7 cellular contexts compared by ENCODE assay signal in the genomic region with DNA sequence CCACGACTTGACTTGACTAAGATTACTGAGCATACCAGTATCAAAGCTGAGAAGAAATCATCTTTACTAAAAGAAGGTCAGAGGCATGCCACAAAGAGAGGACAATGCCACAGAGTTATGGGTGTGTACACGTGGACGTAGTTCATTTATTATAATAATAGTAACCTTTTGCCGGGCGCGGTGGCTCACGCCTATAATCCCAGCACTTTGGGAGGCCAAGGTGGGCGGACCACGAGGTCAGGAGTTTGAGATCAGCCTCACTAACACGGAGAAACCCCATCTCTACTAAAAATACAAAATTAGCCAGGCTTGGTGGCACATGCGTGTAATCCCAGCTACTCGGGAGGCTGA. TPM values are rescaled to one million over a fixed set of nuclear protein-coding genes. Genes with fewer than 3 reads are reported as not detected.
DNase-seq lines count a peak whose midpoint lies in the region; ATAC-seq and TF ChIP-seq lines count a peak whose summit lies in the region.
"Not testable (repeated sequence)": the region's sequence is repeated elsewhere in the genome, so short reads cannot be mapped to it uniquely, and the experiment has no call there.

No MANE protein-coding gene starts in this region.

- not testable (repeated sequence) for H3K27me3 ChIP-seq in PC-9 (ENCODE audit: insufficient read depth, low read depth); colonic mucosa; heart left ventricle; stomach

- TF ChIP-seq CTCF in PC-9 (conservative IDR thresholded peaks at IDR 0.05); colonic mucosa (IDR thresholded peaks at IDR 0.05); heart left ventricle (IDR thresholded peaks at IDR 0.05); mesothelial cell of epicardium (IDR thresholded peaks at IDR 0.05; ENCODE audit: unreplicated experiment); progenitor cell of endocrine pancreas (IDR thresholded peaks at IDR 0.05; ENCODE audit: unreplicated experiment); stomach (IDR thresholded peaks at IDR 0.05): not testable (repeated sequence)

- not testable (repeated sequence) for TF ChIP-seq EP300 in stomach (IDR thresholded peaks at IDR 0.05)

- H3K27ac ChIP-seq in PC-9, result peak overlapping the region; percentile 97
- peak overlapping the region; percentile 75 for H3K27ac ChIP-seq in colonic mucosa
- peak overlapping the region; percentile 73 to 92 (median 80) for H3K27ac ChIP-seq in heart left ventricle
- H3K27ac ChIP-seq in stomach, result peak overlapping the region in 4 of 5 donors; percentile 72 to 84 (median 78)

- H3K27me3 Mint-ChIP-seq in activated T-helper 1 cell treated with anti-CD3 and anti-CD28 coated beads, Interleukin-12 subunit alpha, Interleukin-12 subunit beta, Interleukin-2, Interleukin-4 antibody, amounts not matched to agents 30 ng/mL and 10 ng/mL and 1 ng/mL, durations not matched to agents 14 hours and 24 hours and 36 hours (ENCODE audit: insufficient read depth); mesothelial cell of epicardium (ENCODE audit: low read depth); progenitor cell of endocrine pancreas: not testable (repeated sequence)

- CTCF ChIA-PET in PC-9 (lab: Charles Lee), result not testable (repeated sequence)

- ATAC-seq in heart left ventricle, result peak in 3 of 4 donors; percentile 6 to 23 (median 13)

- not testable (repeated sequence) for H4K20me1 ChIP-seq in PC-9 (ENCODE audit: insufficient read depth)

- H3K4me1 Mint-ChIP-seq in activated T-helper 1 cell treated with anti-CD3 and anti-CD28 coated beads, Interleukin-12 subunit alpha, Interleukin-12 subunit beta, Interleukin-2, Interleukin-4 antibody, amounts not matched to agents 30 ng/mL and 10 ng/mL and 1 ng/mL, durations not matched to agents 14 hours and 24 hours and 36 hours (ENCODE audit: low read depth), result peaks cover 47% of the 10 kb centered on the region
- H3K4me1 Mint-ChIP-seq in mesothelial cell of epicardium (peaks cover 69% of the 10 kb centered on the region), progenitor cell of endocrine pancreas (ENCODE audit: low read depth) (peaks cover 42% of the 10 kb centered on the region)

- WGBS in heart left ventricle, 4 donors, result 56 to 63% (median 59%) methylated on average over 12 of the region's 12 CpGs
- WGBS in stomach, 5 donors, result 48 to 65% (median 54%) methylated on average over 12 of the region's 12 CpGs

- peak overlapping the region; percentile 49 for H3K4me3 Mint-ChIP-seq in activated T-helper 1 cell treated with anti-CD3 and anti-CD28 coated beads, Interleukin-12 subunit alpha, Interleukin-12 subunit beta, Interleukin-2, Interleukin-4 antibody, amounts not matched to agents 30 ng/mL and 10 ng/mL and 1 ng/mL, durations not matched to agents 14 hours and 24 hours and 36 hours
- peak overlapping the region; percentile 2 for H3K4me3 Mint-ChIP-seq in mesothelial cell of epicardium
- not testable (repeated sequence) for H3K4me3 Mint-ChIP-seq in progenitor cell of endocrine pancreas (ENCODE audit: low read depth)

- H3K36me3 Mint-ChIP-seq in activated T-helper 1 cell treated with anti-CD3 and anti-CD28 coated beads, Interleukin-12 subunit alpha, Interleukin-12 subunit beta, Interleukin-2, Interleukin-4 antibody, amounts not matched to agents 30 ng/mL and 10 ng/mL and 1 ng/mL, durations not matched to agents 14 hours and 24 hours and 36 hours (ENCODE audit: low read depth), result peaks cover 41% of the 10 kb centered on the region
- H3K36me3 Mint-ChIP-seq in mesothelial cell of epicardium (peaks cover 49% of the 10 kb centered on the region), progenitor cell of endocrine pancreas (ENCODE audit: insufficient read depth) (peaks cover 26% of the 10 kb centered on the region)

- POLR2A ChIA-PET in PC-9 (lab: Charles Lee; ENCODE audit: unreplicated experiment), result interaction anchor here (0.6 to 1.4 kb wide), 4 partner anchors 9 to 28 kb away, joined by 3 to 10 read pairs (median 4); no protein-coding TSS in a partner anchor

- peak overlapping the region; percentile 93 for H3K27ac Mint-ChIP-seq in activated T-helper 1 cell treated with anti-CD3 and anti-CD28 coated beads, Interleukin-12 subunit alpha, Interleukin-12 subunit beta, Interleukin-2, Interleukin-4 antibody, amounts not matched to agents 30 ng/mL and 10 ng/mL and 1 ng/mL, durations not matched to agents 14 hours and 24 hours and 36 hours
- H3K27ac Mint-ChIP-seq in mesothelial cell of epicardium (peak overlapping the region; percentile 98), progenitor cell of endocrine pancreas (peak overlapping the region; percentile 37)

- H3K9me2 ChIP-seq in PC-9 (ENCODE audit: insufficient read depth), result not testable (repeated sequence)

- H3K4me1 ChIP-seq in PC-9 (replicated peaks; ENCODE audit: insufficient read depth), result peaks cover 49% of the 10 kb centered on the region
- H3K4me1 ChIP-seq in colonic mucosa, result peaks cover 21% of the 10 kb centered on the region
- H3K4me1 ChIP-seq in heart left ventricle, result peaks cover 4 to 82% (median 69%) of the 10 kb centered on the region in 12 donors
- peaks cover 51 to 84% (median 65%) of the 10 kb centered on the region in 4 donors for H3K4me1 ChIP-seq in stomach

- H3K36me3 ChIP-seq in PC-9 (ENCODE audit: low read depth); colonic mucosa: not testable (repeated sequence)
- H3K36me3 ChIP-seq in heart left ventricle, result peaks cover 0 to 83% (median 30%) of the 10 kb centered on the region in 9 donors
- peaks cover 8 to 63% (median 30%) of the 10 kb centered on the region in 4 donors for H3K36me3 ChIP-seq in stomach

- not testable (repeated sequence) for H3K4me3 ChIP-seq in PC-9, colonic mucosa, stomach
- H3K4me3 ChIP-seq in heart left ventricle, result peak overlapping the region in 1 of 12 donors; percentile 7

- not testable (repeated sequence) for H3K9me3 Mint-ChIP-seq in activated T-helper 1 cell treated with anti-CD3 and anti-CD28 coated beads, Interleukin-12 subunit alpha, Interleukin-12 subunit beta, Interleukin-2, Interleukin-4 antibody, amounts not matched to agents 30 ng/mL and 10 ng/mL and 1 ng/mL, durations not matched to agents 14 hours and 24 hours and 36 hours; mesothelial cell of epicardium; progenitor cell of endocrine pancreas (ENCODE audit: low read depth)

- H3K9ac ChIP-seq in colonic mucosa (ENCODE audit: low read depth in 2 of 2, low read length in 2 of 2), result peak overlapping the region in 1 of 2 donors; percentile 78

- peaks cover 27% of the 10 kb centered on the region; the same call in 1 of the 2 replicates for H3F3A ChIP-seq in PC-9 (ENCODE audit: insufficient read depth, low read depth)

- TSS peak; percentile 13 for BruUV-seq in PC-9 (replicated peaks; lab: Mats Ljungman, UMichigan)

- H3K79me2 ChIP-seq in PC-9 (ENCODE audit: low read depth), result peaks cover 54% of the 10 kb centered on the region

- not testable (repeated sequence) for DNase-seq in PC-9; activated T-helper 1 cell treated with anti-CD3 and anti-CD28 coated beads, Interleukin-12 subunit alpha, Interleukin-12 subunit beta, Interleukin-2, Interleukin-4 antibody, amounts not matched to agents 30 ng/mL and 10 ng/mL and 1 ng/mL, durations not matched to agents 14 hours and 24 hours and 36 hours (ENCODE audit: low spot score); colonic mucosa; heart left ventricle; mesothelial cell of epicardium (ENCODE audit: low spot score in 2 of 2, unreplicated experiment in 2 of 2); progenitor cell of endocrine pancreas (ENCODE audit: low spot score, unreplicated experiment); stomach

- peak overlapping the region; percentile 31; the same call in 1 of the 2 replicates for H3K4me2 ChIP-seq in PC-9

- intact Hi-C loops in PC-9 (cut with micrococcal nuclease; ENCODE audit: unreplicated experiment) (loop anchor here (5.0 kb wide), 2 partner anchors 544 to 1094 kb away; no protein-coding TSS in a partner anchor), heart left ventricle (cut with DNase I) (loop anchor here in 1 of 10 donors (2.0 kb wide), 1 partner anchor 21 kb away; no protein-coding TSS in a partner anchor)
- intact Hi-C loops in activated T-helper 1 cell treated with anti-CD3 and anti-CD28 coated beads, Interleukin-12 subunit alpha, Interleukin-12 subunit beta, Interleukin-2, Interleukin-4 antibody, amounts not matched to agents 30 ng/mL and 10 ng/mL and 1 ng/mL, durations not matched to agents 14 hours and 24 hours and 36 hours (cut with micrococcal nuclease), result loop anchor here (1.0 kb wide), 1 partner anchor 9 kb away; no protein-coding TSS in a partner anchor
- intact Hi-C loops in colonic mucosa (cut with DNase I); stomach (cut with DNase I; ENCODE audit: low total_unique reads): not testable (repeated sequence)

- not testable (repeated sequence) for H2AFZ ChIP-seq in PC-9

- H3K9me3 ChIP-seq in PC-9 (ENCODE audit: insufficient read depth, low read depth); colonic mucosa; heart left ventricle; stomach: not testable (repeated sequence)

- TF ChIP-seq POLR2A in heart left ventricle (IDR thresholded peaks at IDR 0.05); stomach (IDR thresholded peaks at IDR 0.05): not testable (repeated sequence)

RNA-seq across cellular contexts. Expression of gene ANXA2, which starts 26.1 kb away (rescaled TPM):
- 1,720 and 1,743 TPM in 2 replicates for total RNA-seq in PC-9 (2021)
- total RNA-seq in activated T-helper 1 cell treated with anti-CD3 and anti-CD28 coated beads, Interleukin-12 subunit alpha, Interleukin-12 subunit beta, Interleukin-2, Interleukin-4 antibody, amounts not matched to agents 30 ng/mL and 10 ng/mL and 1 ng/mL, durations not matched to agents 14 hours and 24 hours and 36 hours, result 243 and 247 TPM in 2 replicates
- 100 to 1,000 TPM; 813 to 816 TPM for total RNA-seq in colonic mucosa
- 100 to 1,000 TPM; 106 to 523 (median 207) TPM for total RNA-seq in heart left ventricle
- polyA plus RNA-seq in heart left ventricle, result 100 to 1,000 TPM; 135 to 547 TPM
- total RNA-seq in mesothelial cell of epicardium, result 1,031 to 1,044 TPM (median 1,040 TPM) in 3 replicates
- total RNA-seq in progenitor cell of endocrine pancreas, result 311 and 366 TPM in 2 replicates
- 1,000 to 10,000 TPM in 1 of 5 donors, 100 to 1,000 TPM in 4; 292 to 1,332 (median 460) TPM for total RNA-seq in stomach
- 100 to 1,000 TPM; 600 to 928 (median 774) TPM for polyA plus RNA-seq in stomach

Comparison
In these comparisons a context has a peak if more than half of its experiments do, and no peak if none do; other contexts are left out.
1. H3K27ac Mint-ChIP-seq: peak in every context shown above with its lines; median percentile 98 in mesothelial cell of epicardium; 93 in activated T-helper 1 cell treated with anti-CD3 and anti-CD28 coated beads, Interleukin-12 subunit alpha, Interleukin-12 subunit beta, Interleukin-2, Interleukin-4 antibody, amounts not matched to agents 30 ng/mL and 10 ng/mL and 1 ng/mL, durations not matched to agents 14 hours and 24 hours and 36 hours; 37 in progenitor cell of endocrine pancreas.